25 cellular contexts compared by ENCODE assay signal in the genomic region with DNA sequence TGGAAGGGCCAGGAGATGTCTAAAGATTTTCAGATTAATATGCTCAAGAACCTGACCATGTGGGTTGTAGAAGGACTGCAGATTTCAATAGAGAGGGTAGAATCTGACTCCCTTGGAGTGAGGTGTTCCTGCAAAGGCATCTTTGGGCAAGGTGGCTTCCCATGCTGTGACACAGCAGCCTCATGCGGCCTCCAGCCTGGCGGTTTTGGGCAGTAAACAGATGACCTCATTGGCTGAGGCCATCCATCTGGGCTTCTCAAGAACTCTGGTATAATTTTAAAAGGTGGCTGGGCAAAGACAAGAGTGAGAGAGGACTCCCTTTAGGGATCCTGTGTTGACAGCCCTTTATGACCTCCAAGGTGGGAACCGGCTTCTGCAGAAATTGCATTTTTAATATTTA.
"Had no signal": no experiment of that assay in that cellular context is flagged by ENCODE, and none has a peak within 500 bp of the region (broad histone marks: within the 10 kb centered on the region; RNA-seq: fewer than 3 reads in every experiment).

No MANE protein-coding gene starts in this region.

- H3K36me3 Mint-ChIP-seq: activated naive CD8-positive, alpha-beta T cell; WTC11 had no signal

- H3K9me3 Mint-ChIP-seq: activated T-cell treated with anti-CD3 and anti-CD28 coated beads, Interleukin-2, amount 50 U/mL, for 4 hours; WTC11 had no signal

- ATAC-seq: activated T-cell treated with anti-CD3 and anti-CD28 coated beads, Interleukin-2, amount 50 U/mL, for 4 hours; T-helper 17 cell; WTC11 had no signal

- H3K27ac ChIP-seq: brain microvascular endothelial cell, cardiac muscle cell, KMS-11 had no signal

- H3K4me3 Mint-ChIP-seq: activated naive CD8-positive, alpha-beta T cell; activated T-cell treated with anti-CD3 and anti-CD28 coated beads, Interleukin-2, amount 50 U/mL, for 4 hours; T-helper 17 cell; WTC11 had no signal

- DNase-seq: activated CD4-positive, alpha-beta T cell treated with anti-CD3 and anti-CD28 coated beads for 48 hours; activated CD4-positive, alpha-beta T cell treated with anti-CD3 and anti-CD28 coated beads, Interleukin-2, amount 50 U/mL, for 4 hours; activated CD4-positive, CD25-positive, alpha-beta regulatory T cell treated with anti-CD3 and anti-CD28 coated beads, Interleukin-2, amount 50 U/mL, for 72 hours; activated effector memory CD4-positive, alpha-beta T cell treated with anti-CD3 and anti-CD28 coated beads, Interleukin-2, amount 50 U/mL, for 16 hours; activated naive CD4-positive, alpha-beta T cell treated with Interleukin-2 at 50 U/mL for 16 hours; activated T-cell treated with anti-CD3 and anti-CD28 coated beads, Interleukin-2, amount 50 U/mL, for 4 hours; amygdala; brain microvascular endothelial cell; cerebellar nuclear complex; MM.1S; NCI-H1048; NCI-H1417; NCI-H1930; NCI-H2171 treated with DMSO at 0.1 percent for 48 hours; NCI-H345; NCI-H510A; NCI-H526 treated with DMSO at 0.1 percent for 48 hours; NCI-H82; SIG-M5; T-helper 17 cell; T-helper 9 cell had no signal

- H3K27ac Mint-ChIP-seq: activated naive CD8-positive, alpha-beta T cell; T-helper 17 cell; WTC11 had no signal

- H3K9ac ChIP-seq: KMS-11 had no signal

- H3K36me3 ChIP-seq: brain microvascular endothelial cell, cardiac muscle cell had no signal

- H3K27me3 ChIP-seq: cardiac muscle cell had no signal

- H3K4me2 ChIP-seq: KMS-11 had no signal

- H3K4me3 ChIP-seq: cardiac muscle cell had no signal

- H3K4me1 Mint-ChIP-seq: T-helper 17 cell had no signal

- H3K27me3 Mint-ChIP-seq: activated naive CD8-positive, alpha-beta T cell had no signal
